8 cellular contexts compared by ENCODE assay signal in the genomic region with DNA sequence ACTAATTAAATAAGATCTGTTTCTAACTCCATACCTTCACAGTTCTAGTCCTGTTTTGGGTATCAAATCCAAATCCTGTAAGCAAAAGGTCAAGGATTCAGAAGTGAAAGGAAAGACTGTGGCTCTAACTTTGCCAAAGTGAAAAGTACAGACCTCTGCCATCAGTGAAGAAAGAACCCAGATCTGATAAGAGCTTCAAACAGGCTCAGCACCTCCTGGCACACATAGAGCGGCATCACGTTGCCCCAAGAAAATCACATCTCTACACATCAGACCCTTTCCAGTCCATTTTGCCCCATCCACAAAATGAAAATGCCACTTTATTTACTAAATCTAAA. TPM values are rescaled to one million over a fixed set of nuclear protein-coding genes. Genes with fewer than 3 reads are reported as not detected.
DNase-seq lines count a peak whose midpoint lies in the region; ATAC-seq and TF ChIP-seq lines count a peak whose summit lies in the region.

No MANE protein-coding gene starts in this region.

- peaks cover 67% of the 10 kb centered on the region for H3K4me1 ChIP-seq in Panc1 (ENCODE audit: control insufficient read depth, insufficient read depth, low read length)
- H3K4me1 ChIP-seq in esophagus (ENCODE audit: control insufficient read depth in 2 of 2, insufficient read depth in 2 of 2, low read length in 1 of 2): peaks cover 0 to 7% of the 10 kb centered on the region in 2 donors

- POLR2A ChIA-PET in CD4-positive, alpha-beta T cell (lab: Charles Lee): interaction anchor here (0.6 to 3.1 kb wide), 8 partner anchors 14 to 833 kb away, joined by 3 to 59 read pairs (median 8); partner anchors contain the start of genes CLIP1, KNTC1, RSRC2 and ZCCHC8
- POLR2A ChIA-PET in Panc1 (lab: Charles Lee): interaction anchor here (0.8 to 1.0 kb wide), 3 partner anchors 31 to 128 kb away, joined by 4 to 12 read pairs (median 10); partner anchors contain the start of genes KNTC1, RSRC2 and ZCCHC8

- in situ Hi-C loops in Panc1 (cut with HindIII; ENCODE audit: low pct_unique_long_range_greater_than_20kb, low sequenced_read_pairs): no loop called here

- no peaks in the 10 kb centered on the region for H3K9me3 Mint-ChIP-seq in CD4-positive, alpha-beta T cell
- no peaks in the 10 kb centered on the region for H3K9me3 Mint-ChIP-seq in osteocyte (ENCODE audit: unreplicated experiment)

- peak overlapping the region; percentile 87 for H3K27ac Mint-ChIP-seq in CD4-positive, alpha-beta T cell
- H3K27ac Mint-ChIP-seq in osteocyte (ENCODE audit: unreplicated experiment): peak overlapping the region; percentile 98

- no peak for DNase-seq in CD4-positive, alpha-beta T cell
- DNase-seq in Panc1 (ENCODE audit: low read depth, low spot score): no peak
- no peak for DNase-seq in osteocyte (ENCODE audit: extremely low spot score, unreplicated experiment)
- DNase-seq in SIG-M5 treated with dmso at 0.1 percent for 504 hours (lab: John Stamatoyannopoulos, UW; ENCODE audit: unreplicated experiment): no peak
- DNase-seq in DMS114 treated with DMSO at 0.1 percent for 48 hours (lab: John Stamatoyannopoulos, UW; ENCODE audit: unreplicated experiment): no peak

- WGBS in esophagus, 2 donors: 38 to 48% methylated on average over 2 of the region's 2 CpGs

- no peaks in the 10 kb centered on the region for H3K27me3 Mint-ChIP-seq in CD4-positive, alpha-beta T cell
- H3K27me3 Mint-ChIP-seq in osteocyte (ENCODE audit: unreplicated experiment): no peaks in the 10 kb centered on the region

- no peaks in the 10 kb centered on the region for H3K9me3 ChIP-seq in CD4-positive, alpha-beta T cell (ENCODE audit: control insufficient read depth, low read length)
- H3K9me3 ChIP-seq in Panc1 (ENCODE audit: control insufficient read depth, insufficient read depth, low read depth, low read length) (no peaks in the 10 kb centered on the region), esophagus (ENCODE audit: control insufficient read depth in 2 of 2, insufficient read depth in 1 of 2, low read depth in 1 of 2, low read length in 1 of 2) (no peaks in the 10 kb centered on the region)

- CTCF ChIA-PET in CD4-positive, alpha-beta T cell (lab: Charles Lee): interaction anchor here (0.5 to 3.9 kb wide), 16 partner anchors 14 to 137 kb away, joined by 3 to 84 read pairs (median 4); partner anchors contain the start of genes CLIP1 and ZCCHC8
- CTCF ChIA-PET in Panc1 (lab: Charles Lee): interaction anchor here (0.7 to 2.2 kb wide), 5 partner anchors 23 to 74 kb away, joined by 3 to 19 read pairs (median 4); partner anchors contain the start of gene CLIP1

- H3K27me3 ChIP-seq in CD4-positive, alpha-beta T cell (ENCODE audit: control insufficient read depth, insufficient read depth, low read length): no peaks in the 10 kb centered on the region
- H3K27me3 ChIP-seq in Panc1 (ENCODE audit: control insufficient read depth, insufficient read depth, low read length): no peaks in the 10 kb centered on the region
- no peaks in the 10 kb centered on the region for H3K27me3 ChIP-seq in esophagus (ENCODE audit: control insufficient read depth in 1 of 2, insufficient read depth in 2 of 2, low read length in 2 of 2)

- H3K27ac ChIP-seq in CD4-positive, alpha-beta T cell (ENCODE audit: low read depth, low read length): peak overlapping the region; percentile 0
- H3K27ac ChIP-seq in Panc1 (ENCODE audit: low read length) (peak overlapping the region; percentile 99), esophagus (ENCODE audit: low read depth in 2 of 2, low read length in 1 of 2) (peak overlapping the region; percentile 87 to 94)

- BruUV-seq in Panc1 (replicated peaks; lab: Mats Ljungman, UMichigan): no TSS peak

- H3K36me3 ChIP-seq in Panc1 (ENCODE audit: control insufficient read depth, insufficient read depth, low read length) (no peaks in the 10 kb centered on the region), esophagus (ENCODE audit: control insufficient read depth in 2 of 2, insufficient read depth in 2 of 2, low read length in 1 of 2) (peaks cover 0 to 4% of the 10 kb centered on the region in 2 donors)

- peak overlapping the region; percentile 72 for H3K4me3 Mint-ChIP-seq in CD4-positive, alpha-beta T cell
- H3K4me3 Mint-ChIP-seq in osteocyte (ENCODE audit: unreplicated experiment): peak overlapping the region; percentile 61

- peak; percentile 8 for ATAC-seq in CD4-positive, alpha-beta T cell (ENCODE audit: poor library complexity)
- no peak for ATAC-seq in Panc1
- ATAC-seq in GM18861 (IDR thresholded peaks at IDR 0.05; ENCODE audit: unreplicated experiment): no peak
- ATAC-seq in GM19035 (IDR thresholded peaks at IDR 0.05; ENCODE audit: unreplicated experiment): no peak

- TF ChIP-seq CTCF in CD4-positive, alpha-beta T cell (IDR thresholded peaks at IDR 0.05): no peak
- TF ChIP-seq CTCF in Panc1 (IDR thresholded peaks at IDR 0.05) (no peak), osteocyte (IDR thresholded peaks at IDR 0.05) (no peak)

- H3K36me3 Mint-ChIP-seq in CD4-positive, alpha-beta T cell (ENCODE audit: low read depth): peaks cover 9% of the 10 kb centered on the region
- peaks cover 15% of the 10 kb centered on the region for H3K36me3 Mint-ChIP-seq in osteocyte (ENCODE audit: unreplicated experiment)

- H3K4me3 ChIP-seq in Panc1 (ENCODE audit: low read depth in 2 of 2, low read length in 2 of 2) (peak overlapping the region; percentile 36 to 45), esophagus (ENCODE audit: low read depth in 1 of 2, low read length in 2 of 2) (no peak overlapping the region)

- peaks cover 41% of the 10 kb centered on the region for H3K4me1 Mint-ChIP-seq in CD4-positive, alpha-beta T cell (ENCODE audit: low read depth)
- peaks cover 45% of the 10 kb centered on the region for H3K4me1 Mint-ChIP-seq in osteocyte (ENCODE audit: unreplicated experiment)

- intact Hi-C loops in CD4-positive, alpha-beta T cell (cut with DNase I, micrococcal nuclease): loop anchor here (1.0 to 10.0 kb wide), 5 partner anchors 22 to 356 kb away; partner anchors contain the start of gene DENR (in 2 of the 2)
- intact Hi-C loops in Panc1 (cut with micrococcal nuclease; ENCODE audit: unreplicated experiment): loop anchor here (1.0 kb wide), 1 partner anchor 72 kb away; no protein-coding TSS in a partner anchor

RNA-seq across cellular contexts. Expression of gene CLIP1, which starts 23.2 kb away (rescaled TPM):
- total RNA-seq in CD4-positive, alpha-beta T cell: 10 to 100 TPM; 52.0 to 54.9 TPM
- total RNA-seq in Panc1 (2021; ENCODE audit: unreplicated experiment) (117 TPM), osteocyte (100.0 and 103 TPM in 2 replicates)
- polyA plus RNA-seq in Panc1 (2012; ENCODE audit: insufficient read length): 52.1 TPM
- 10 to 100 TPM; 50.0 to 52.3 TPM for polyA plus RNA-seq in esophagus

Comparison
In these comparisons a context has a peak if more than half of its experiments do, and no peak if none do; other contexts are left out.
1. H3K27ac ChIP-seq: peak in every context shown above with its lines; median percentile 99 in Panc1; 90 in esophagus; 0 in CD4-positive, alpha-beta T cell.
2. H3K4me3 ChIP-seq: peak in Panc1 (2 of 2); none in esophagus (0 of 2).